In the genomic region with DNA sequence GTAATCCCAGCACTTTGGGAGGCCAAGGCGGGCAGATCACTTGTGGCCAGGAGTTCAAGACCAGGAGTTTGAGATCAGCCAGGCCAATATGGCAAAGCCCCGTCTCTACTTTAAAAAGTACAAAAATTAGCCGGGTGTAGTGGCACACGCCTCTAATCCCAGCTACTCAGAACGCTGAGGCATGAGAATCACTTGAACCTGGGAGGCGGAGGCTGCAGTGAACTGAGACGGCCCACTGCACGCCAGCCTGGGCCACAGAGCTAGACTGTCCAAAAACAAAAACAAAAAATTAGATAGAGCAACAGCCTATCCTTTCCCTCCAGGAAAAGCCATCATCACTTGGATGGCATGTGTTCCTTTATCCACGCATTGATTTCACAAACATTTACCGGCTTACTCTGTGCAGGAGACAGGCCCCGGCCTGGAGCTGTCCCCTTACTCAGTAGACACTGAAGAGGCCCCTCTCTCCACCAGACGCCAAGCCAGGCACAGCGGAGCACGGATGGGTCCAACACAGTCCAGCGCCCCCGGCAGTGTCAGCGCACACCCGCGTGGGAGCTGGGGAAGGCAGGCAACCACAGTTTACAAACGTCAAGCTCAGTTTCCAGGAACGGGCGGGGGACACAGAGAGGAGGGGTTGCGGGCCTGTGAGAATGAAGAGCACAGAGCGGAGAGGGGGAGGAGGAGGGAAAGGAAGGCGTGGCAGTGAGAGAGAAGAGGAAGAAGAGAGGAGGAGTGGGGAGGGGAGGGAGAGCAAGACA, we compare ENCODE assay signal across 8 cellular contexts. TPM values are rescaled to one million over a fixed set of nuclear protein-coding genes. Genes with fewer than 3 reads are reported as not detected.
DNase-seq lines count a peak whose midpoint lies in the region; ATAC-seq lines count a peak whose summit lies in the region.

No MANE protein-coding gene starts in this region.

- no peaks in the 10 kb centered on the region; the same call in 1 of the 2 replicates for H3K9me3 ChIP-seq in HAP-1

- H3K27me3 ChIP-seq in HAP-1 (ENCODE audit: low read depth) = no peaks in the 10 kb centered on the region

- ATAC-seq in left lobe of liver (peak; percentile 73), GM21825 (IDR thresholded peaks at IDR 0.05; ENCODE audit: unreplicated experiment) (no peak)

- in situ Hi-C loops in HAP-1 (cut with MboI; ENCODE audit: low sequenced_read_pairs) = no loop called here

- H3K36me3 ChIP-seq in HAP-1 (replicated peaks) = no peaks in the 10 kb centered on the region

- peaks cover 8% of the 10 kb centered on the region for H3K4me1 ChIP-seq in HAP-1

- peak; percentile 59 for DNase-seq in AG08396 (ENCODE audit: low spot score)
- peak; percentile 56 for DNase-seq in NOMO-1 treated with DMSO at 0.1 percent for 48 hours (lab: John Stamatoyannopoulos, UW; ENCODE audit: unreplicated experiment)
- peak; percentile 50 for DNase-seq in activated naive CD4-positive, alpha-beta T cell treated with Interleukin-2 at 50 U/mL for 16 hours
- DNase-seq in left lobe of liver (ENCODE audit: low spot score) = peak; percentile 59
- peak; percentile 18 for DNase-seq in stimulated activated CD8-positive, alpha-beta memory T cell treated with anti-CD3 and anti-CD28 coated beads, Interleukin-4, amount 100 ng/mL, for 24 hours (ENCODE audit: low read depth)
- no peak for DNase-seq in SW 1271 (lab: John Stamatoyannopoulos, UW)
- no peak for DNase-seq in HAP-1 (ENCODE audit: low spot score in 2 of 2)

- no peak overlapping the region for H3K4me3 ChIP-seq in HAP-1

RNA-seq across cellular contexts. Expression of a gene that starts 3.1 kb away (rescaled TPM):
- 0.10 TPM for total RNA-seq in left lobe of liver

RNA-seq across cellular contexts. Expression of a gene that starts 26.4 kb away (rescaled TPM):
- total RNA-seq in left lobe of liver = not detected

RNA-seq across cellular contexts. Expression of a gene that starts 44.8 kb away (rescaled TPM):
- total RNA-seq in left lobe of liver = 159 TPM

Comparison
In these comparisons a context has a peak if more than half of its experiments do, and no peak if none do; other contexts are left out.
1. DNase-seq: peak in AG08396 (single experiment), NOMO-1 treated with DMSO at 0.1 percent for 48 hours (single experiment), activated naive CD4-positive, alpha-beta T cell treated with Interleukin-2 at 50 U/mL for 16 hours (single experiment), left lobe of liver (single experiment) and stimulated activated CD8-positive, alpha-beta memory T cell treated with anti-CD3 and anti-CD28 coated beads, Interleukin-4, amount 100 ng/mL, for 24 hours (single experiment); none in SW 1271 (0 of 2) and HAP-1 (0 of 2).